8 cellular contexts compared by ENCODE assay signal in the genomic region with DNA sequence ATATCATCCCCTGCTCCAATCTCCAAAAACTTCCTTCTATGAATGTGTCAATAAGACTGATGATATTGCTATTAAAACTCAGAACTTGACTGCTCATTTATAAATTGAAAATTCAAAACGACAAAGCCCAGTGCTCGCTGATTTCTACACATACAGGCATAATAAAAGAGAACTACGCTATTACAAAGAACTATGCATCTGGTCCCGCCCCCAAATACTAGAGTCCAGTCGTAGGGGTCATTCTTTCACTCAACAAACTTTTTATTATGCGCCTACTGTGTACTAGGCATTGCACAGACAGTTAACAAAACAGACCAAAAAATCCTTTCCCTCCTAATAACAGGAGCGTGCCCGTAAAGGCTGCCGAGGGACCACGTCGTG. TPM values are rescaled to one million over a fixed set of nuclear protein-coding genes. Genes with fewer than 3 reads are reported as not detected.
DNase-seq lines count a peak whose midpoint lies in the region; ATAC-seq and TF ChIP-seq lines count a peak whose summit lies in the region.

No MANE protein-coding gene starts in this region.

- no peaks in the 10 kb centered on the region for H3K36me3 ChIP-seq in HUES48 (ENCODE audit: control insufficient read depth, insufficient read depth, low read length)
- no peaks in the 10 kb centered on the region for H3K36me3 ChIP-seq in lung (ENCODE audit: control insufficient read depth in 2 of 2, insufficient read depth in 2 of 2, low read length in 2 of 2)
- H3K36me3 ChIP-seq in vagina = no peaks in the 10 kb centered on the region

- H3K9me3 ChIP-seq in HUES48 (ENCODE audit: control insufficient read depth, insufficient read depth, low read length) (no peaks in the 10 kb centered on the region), lung (ENCODE audit: control insufficient read depth in 2 of 2, insufficient read depth in 1 of 2, low read length in 1 of 2) (no peaks in the 10 kb centered on the region), vagina (no peaks in the 10 kb centered on the region)

- H3K27ac ChIP-seq in HUES48 (ENCODE audit: low read depth, low read length) (peak overlapping the region; percentile 91), lung (ENCODE audit: low read depth in 1 of 2, low read length in 1 of 2) (peak overlapping the region; percentile 95 to 100), vagina (peak overlapping the region; percentile 86)

- peak; percentile 15 for DNase-seq in SKM-1 (lab: John Stamatoyannopoulos, UW; ENCODE audit: unreplicated experiment)
- no peak for DNase-seq in SKM-1 treated with dmso at 0.1 percent for 144 hours (lab: John Stamatoyannopoulos, UW; ENCODE audit: unreplicated experiment)
- DNase-seq in astrocyte of the spinal cord (ENCODE audit: low read depth, low spot score) = no peak
- no peak for DNase-seq in lung (ENCODE audit: low spot score)
- DNase-seq in vagina (ENCODE audit: extremely low spot score in 2 of 2) = no peak
- no peak for DNase-seq in NCI-H345 treated with DMSO at 0.1 percent for 48 hours (lab: John Stamatoyannopoulos, UW; ENCODE audit: unreplicated experiment)

- peak overlapping the region; percentile 86 for H3K9ac ChIP-seq in HUES48 (ENCODE audit: low read depth, low read length)

- TF ChIP-seq CTCF in astrocyte of the spinal cord (IDR thresholded peaks at IDR 0.05; ENCODE audit: low read depth, low read length) (no peak), lung (IDR thresholded peaks at IDR 0.05; ENCODE audit: control extremely low read depth, extremely low read depth) (no peak), vagina (IDR thresholded peaks at IDR 0.05) (no peak)

- H3K27me3 ChIP-seq in HUES48 (ENCODE audit: control insufficient read depth, insufficient read depth, low read length) (peaks cover 29% of the 10 kb centered on the region), lung (ENCODE audit: control insufficient read depth, insufficient read depth) (no peaks in the 10 kb centered on the region), vagina (no peaks in the 10 kb centered on the region)

- peak overlapping the region; percentile 80 for H3K4me3 ChIP-seq in HUES48 (ENCODE audit: low read depth, low read length)
- H3K4me3 ChIP-seq in astrocyte of the spinal cord (ENCODE audit: low read depth, low read length) = peak overlapping the region; percentile 61
- H3K4me3 ChIP-seq in lung = peak overlapping the region; percentile 93
- H3K4me3 ChIP-seq in vagina = peak overlapping the region; percentile 86 to 90

- H3K4me1 ChIP-seq in HUES48 (ENCODE audit: control insufficient read depth, insufficient read depth, low read length) (peaks cover 8% of the 10 kb centered on the region), lung (ENCODE audit: control insufficient read depth in 2 of 2, insufficient read depth in 2 of 2, low read length in 2 of 2) (peaks cover 0 to 5% of the 10 kb centered on the region in 2 donors), vagina (peaks cover 23% of the 10 kb centered on the region)

- no peak for TF ChIP-seq POLR2A in vagina (IDR thresholded peaks at IDR 0.05)

- ATAC-seq in lung (ENCODE audit: insufficient read depth, low FRiP score) (peak; percentile 2), GM18517 (IDR thresholded peaks at IDR 0.05; ENCODE audit: unreplicated experiment) (no peak)

- WGBS in lung, 2 donors = 1% methylated on average over 11 of the region's 11 CpGs

- intact Hi-C loops in vagina (cut with DNase I) = no loop called here

- in situ Hi-C loops in astrocyte of the spinal cord (cut with HindIII; ENCODE audit: low sequenced_read_pairs) = no loop called here

RNA-seq across cellular contexts. Expression of a gene that starts 1.0 kb away (rescaled TPM):
- total RNA-seq in lung (1 to 10 TPM; 7.5 to 9.3 TPM), vagina (7.4 TPM)
- 1 to 10 TPM; 8.5 to 9.3 TPM for polyA plus RNA-seq in lung
